ENCODE assay signal across 8 cellular contexts in the genomic region with DNA sequence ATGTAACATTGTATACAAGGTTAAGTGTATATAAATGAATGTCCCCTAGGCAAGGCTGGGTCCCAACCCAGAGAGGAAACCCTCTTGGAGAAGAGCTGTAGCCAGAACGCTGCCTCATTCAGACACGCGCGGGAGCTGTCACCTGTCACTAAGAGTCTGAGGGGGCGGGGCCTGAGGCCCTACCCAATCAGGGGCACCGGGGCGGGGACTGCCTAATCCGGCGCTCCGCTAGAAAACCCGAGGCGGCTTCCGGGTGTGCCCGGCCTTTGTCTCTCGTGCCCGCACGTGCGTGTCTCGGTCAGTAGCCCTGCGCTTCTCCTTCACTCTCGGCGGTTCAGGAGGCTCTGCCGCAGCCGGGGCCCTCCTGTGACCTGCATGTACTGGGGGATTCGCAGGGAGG. TPM values are rescaled to one million over a fixed set of nuclear protein-coding genes. Genes with fewer than 3 reads are reported as not detected.
DNase-seq lines count a peak whose midpoint lies in the region; ATAC-seq and TF ChIP-seq lines count a peak whose summit lies in the region.
"Not testable (repeated sequence)": the region's sequence is repeated elsewhere in the genome, so short reads cannot be mapped to it uniquely, and the experiment has no call there.

No MANE protein-coding gene starts in this region.

- not testable (repeated sequence) for H3K4me3 ChIP-seq in right cardiac atrium (ENCODE audit: low read length)

- intact Hi-C loops in right cardiac atrium (cut with DNase I) = loop anchor here in 2 of 4 donors (5.0 kb wide), 2 partner anchors 41 to 46 kb away; a partner anchor contains a TSS

- not testable (repeated sequence) for H3K9me3 Mint-ChIP-seq in activated T-cell treated with anti-CD3 and anti-CD28 coated beads, Interleukin-2, amount 50 U/mL, for 4 hours; stimulated activated memory B cell treated with anti-CD40 and anti-IgM and Interleukin-4, amounts not matched to agents 10 μg/mL and 1 μg/mL and 100 μg/mL, for 72 hours

- not testable (repeated sequence) for H3K27me3 Mint-ChIP-seq in activated T-cell treated with anti-CD3 and anti-CD28 coated beads, Interleukin-2, amount 50 U/mL, for 4 hours (ENCODE audit: low read depth); stimulated activated memory B cell treated with anti-CD40 and anti-IgM and Interleukin-4, amounts not matched to agents 10 μg/mL and 1 μg/mL and 100 μg/mL, for 72 hours

- H3K4me1 Mint-ChIP-seq in activated T-cell treated with anti-CD3 and anti-CD28 coated beads, Interleukin-2, amount 50 U/mL, for 4 hours (ENCODE audit: low read depth) = peaks cover 10% of the 10 kb centered on the region
- H3K4me1 Mint-ChIP-seq in stimulated activated memory B cell treated with anti-CD40 and anti-IgM and Interleukin-4, amounts not matched to agents 10 μg/mL and 1 μg/mL and 100 μg/mL, for 72 hours = peaks cover 13% of the 10 kb centered on the region

- not testable (repeated sequence) for TF ChIP-seq POLR2A in GM18505 (IDR thresholded peaks at IDR 0.05; ENCODE audit: borderline replicate concordance, extremely low read depth, insufficient read depth, insufficient read length)

- DNase-seq in activated T-cell treated with anti-CD3 and anti-CD28 coated beads, Interleukin-2, amount 50 U/mL, for 4 hours; right cardiac atrium: not testable (repeated sequence)

- H3K27ac ChIP-seq in right cardiac atrium (ENCODE audit: low read length) = not testable (repeated sequence)

- WGBS in right cardiac atrium = no CpG with 5 or more reads among the region's 25 CpGs

- H3K27ac Mint-ChIP-seq in stimulated activated memory B cell treated with anti-CD40 and anti-IgM and Interleukin-4, amounts not matched to agents 10 μg/mL and 1 μg/mL and 100 μg/mL, for 72 hours = not testable (repeated sequence)

- not testable (repeated sequence) for H3K4me1 ChIP-seq in right cardiac atrium (ENCODE audit: control insufficient read depth, insufficient read depth, low read length)

- H3K27me3 ChIP-seq in right cardiac atrium (ENCODE audit: control insufficient read depth, insufficient read depth) = not testable (repeated sequence)

- H3K4me3 Mint-ChIP-seq in activated T-cell treated with anti-CD3 and anti-CD28 coated beads, Interleukin-2, amount 50 U/mL, for 4 hours; stimulated activated memory B cell treated with anti-CD40 and anti-IgM and Interleukin-4, amounts not matched to agents 10 μg/mL and 1 μg/mL and 100 μg/mL, for 72 hours: not testable (repeated sequence)

- not testable (repeated sequence) for H3K36me3 Mint-ChIP-seq in activated T-cell treated with anti-CD3 and anti-CD28 coated beads, Interleukin-2, amount 50 U/mL, for 4 hours (ENCODE audit: insufficient read depth); stimulated activated memory B cell treated with anti-CD40 and anti-IgM and Interleukin-4, amounts not matched to agents 10 μg/mL and 1 μg/mL and 100 μg/mL, for 72 hours

- not testable (repeated sequence) for H3K9me3 ChIP-seq in right cardiac atrium (ENCODE audit: control insufficient read depth, low read length)

- peak; percentile 99 for ATAC-seq in GM18505 (IDR thresholded peaks at IDR 0.05; ENCODE audit: unreplicated experiment)
- peak; percentile 98 for ATAC-seq in GM19395 (IDR thresholded peaks at IDR 0.05; ENCODE audit: unreplicated experiment)
- ATAC-seq in GM21825 (IDR thresholded peaks at IDR 0.05; ENCODE audit: unreplicated experiment) = peak; percentile 99
- peak; percentile 99 for ATAC-seq in HG03039 (IDR thresholded peaks at IDR 0.05; ENCODE audit: unreplicated experiment)
- ATAC-seq in HG03520 (IDR thresholded peaks at IDR 0.05; ENCODE audit: unreplicated experiment) = peak; percentile 98
- peak; percentile 99 for ATAC-seq in activated T-cell treated with anti-CD3 and anti-CD28 coated beads, Interleukin-2, amount 50 U/mL, for 4 hours
- ATAC-seq in right cardiac atrium = peak; percentile 100
- ATAC-seq in stimulated activated memory B cell treated with anti-CD40 and anti-IgM and Interleukin-4, amounts not matched to agents 10 μg/mL and 1 μg/mL and 100 μg/mL, for 72 hours = peak; percentile 100

RNA-seq across cellular contexts. Expression of a gene that starts 22.0 kb away (rescaled TPM):
- 1 to 10 TPM; 8.2 to 9.9 (median 9.8) TPM for total RNA-seq in activated T-cell treated with anti-CD3 and anti-CD28 coated beads, Interleukin-2, amount 50 U/mL, for 4 hours
- 1 to 10 TPM; 3.2 to 6.0 (median 5.1) TPM for total RNA-seq in right cardiac atrium
- 3.4 TPM for polyA plus RNA-seq in right cardiac atrium

RNA-seq across cellular contexts. Expression of a gene that starts 45.7 kb away (rescaled TPM):
- total RNA-seq in activated T-cell treated with anti-CD3 and anti-CD28 coated beads, Interleukin-2, amount 50 U/mL, for 4 hours = 10 to 100 TPM; 16.6 to 19.6 (median 17.0) TPM
- 10 to 100 TPM; 13.9 to 27.3 (median 21.9) TPM for total RNA-seq in right cardiac atrium
- polyA plus RNA-seq in right cardiac atrium = 1.1 TPM

RNA-seq across cellular contexts. Expression of a gene that starts 47.6 kb away (rescaled TPM):
- total RNA-seq in activated T-cell treated with anti-CD3 and anti-CD28 coated beads, Interleukin-2, amount 50 U/mL, for 4 hours = 1 to 10 TPM; 2.8 to 3.5 (median 2.8) TPM
- total RNA-seq in right cardiac atrium = 1 to 10 TPM; 1.6 to 2.1 (median 1.8) TPM
- 1.3 TPM for polyA plus RNA-seq in right cardiac atrium
